ENCODE assay signal across 9 cellular contexts in the genomic region with DNA sequence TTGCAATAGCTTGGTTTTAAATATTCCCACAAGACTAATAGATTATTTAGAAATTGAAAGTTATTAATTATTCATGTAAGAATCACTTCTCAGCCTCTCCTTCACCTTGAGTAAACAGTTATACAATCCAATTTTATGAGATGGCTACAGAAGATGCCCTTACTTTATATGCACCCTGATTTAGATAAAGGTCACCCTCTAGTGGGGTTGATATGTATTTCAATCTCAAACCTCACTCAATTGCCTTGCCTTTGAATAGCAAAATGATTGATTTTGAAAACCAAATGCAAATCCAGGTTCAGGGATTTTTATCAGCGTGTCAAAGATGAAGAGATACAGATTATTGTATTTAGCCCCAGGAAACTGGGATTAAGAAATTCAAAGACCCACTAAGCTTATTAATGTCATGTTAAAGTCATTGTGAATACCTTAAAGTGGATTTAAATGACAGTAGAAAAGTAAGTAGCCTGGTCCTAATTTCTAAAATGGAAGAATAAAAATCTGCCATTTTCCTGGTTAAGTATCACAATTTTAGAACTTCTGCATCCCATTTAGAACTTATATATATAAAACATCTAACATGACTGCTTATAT.
A peak's percentile ranks its signal among the peaks of the same experiment; 100 is the strongest.
DNase-seq lines count a peak whose midpoint lies in the region; ATAC-seq and TF ChIP-seq lines count a peak whose summit lies in the region.
"Had no signal": no experiment of that assay in that cellular context is flagged by ENCODE, and none has a peak within 500 bp of the region (broad histone marks: within the 10 kb centered on the region; RNA-seq: fewer than 3 reads in every experiment).

No MANE protein-coding gene starts in this region.

- DNase-seq in CD4-positive, CD25-positive, alpha-beta regulatory T cell, result peak in 2 of 3 donors; percentile 9 to 32
- peak; percentile 80 for DNase-seq in NCI-H2171 treated with DMSO at 0.1 percent for 48 hours (lab: John Stamatoyannopoulos, UW)
- peak; percentile 42 for DNase-seq in mammary epithelial cell
- peak; percentile 60 for DNase-seq in left kidney (ENCODE audit: low read depth, low spot score)
- no peak for DNase-seq in omental fat pad (ENCODE audit: low spot score)
- no peak for DNase-seq in activated CD8-positive, alpha-beta memory T cell treated with anti-CD3 and anti-CD28 coated beads, Interleukin-2, amount 10 ng/mL, durations not matched to agents 7 days and 5 days

- no peak overlapping the region for H2AFZ ChIP-seq in mammary epithelial cell (ENCODE audit: low read depth, low read length)

- H3K4me2 ChIP-seq in mammary epithelial cell (ENCODE audit: insufficient read depth, low read depth, low read length), result no peak overlapping the region

- TF ChIP-seq CTCF in mammary epithelial cell (conservative IDR thresholded peaks at IDR 0.05 in 1 of 2, IDR thresholded peaks at IDR 0.05 in 1 of 2; ENCODE audit: extremely low read depth in 1 of 2, insufficient read depth in 1 of 2, low read depth in 1 of 2, low read length in 2 of 2) (peak; percentile 42 to 63), omental fat pad (IDR thresholded peaks at IDR 0.05) (no peak)

- H3K4me3 ChIP-seq in CD4-positive, CD25-positive, alpha-beta regulatory T cell (ENCODE audit: low read depth, low read length), result no peak overlapping the region
- H3K4me3 ChIP-seq in mammary epithelial cell (replicated peaks in 1 of 3; ENCODE audit: insufficient read depth in 1 of 3, low read depth in 2 of 3, low read length in 3 of 3), result no peak overlapping the region

- no peaks in the 10 kb centered on the region for H3K27me3 ChIP-seq in CD4-positive, CD25-positive, alpha-beta regulatory T cell (ENCODE audit: control insufficient read depth, insufficient read depth, low read length)
- H3K27me3 ChIP-seq in mammary epithelial cell (ENCODE audit: insufficient read depth, low read length), result peaks cover 4% of the 10 kb centered on the region

- no TSS peak for BruUV-seq in mammary epithelial cell (replicated peaks; lab: Mats Ljungman, UMichigan)

- H3K27ac ChIP-seq in CD4-positive, CD25-positive, alpha-beta regulatory T cell (ENCODE audit: insufficient read depth, low read length, poor library complexity, severe bottlenecking), result no peak overlapping the region
- H3K27ac ChIP-seq in mammary epithelial cell (ENCODE audit: insufficient read depth, low read depth, low read length), result no peak overlapping the region

- dilution Hi-C loops in mammary epithelial cell (cut with HindIII; ENCODE audit: low sequenced_read_pairs), result no loop called here

- no peaks in the 10 kb centered on the region for H3K27me3 Mint-ChIP-seq in CD4-positive, CD25-positive, alpha-beta regulatory T cell
- peaks cover 16% of the 10 kb centered on the region for H3K27me3 Mint-ChIP-seq in activated CD8-positive, alpha-beta memory T cell treated with anti-CD3 and anti-CD28 coated beads, Interleukin-2, amount 10 ng/mL, durations not matched to agents 7 days and 5 days

- H3K9me3 ChIP-seq in CD4-positive, CD25-positive, alpha-beta regulatory T cell (ENCODE audit: control insufficient read depth in 2 of 2, low read length in 2 of 2), result no peaks in the 10 kb centered on the region
- no peaks in the 10 kb centered on the region for H3K9me3 ChIP-seq in mammary epithelial cell (replicated peaks; ENCODE audit: insufficient read depth, low read length)

- H3K4me3 Mint-ChIP-seq in CD4-positive, CD25-positive, alpha-beta regulatory T cell, result no peak overlapping the region
- H3K4me3 Mint-ChIP-seq in activated CD8-positive, alpha-beta memory T cell treated with anti-CD3 and anti-CD28 coated beads, Interleukin-2, amount 10 ng/mL, durations not matched to agents 7 days and 5 days, result no peak overlapping the region
- H3K4me3 Mint-ChIP-seq: IgD-negative memory B cell had no signal

- no peaks in the 10 kb centered on the region for H3K36me3 ChIP-seq in CD4-positive, CD25-positive, alpha-beta regulatory T cell (ENCODE audit: control insufficient read depth, insufficient read depth, low read length)
- H3K36me3 ChIP-seq in mammary epithelial cell (ENCODE audit: insufficient read depth, low read length), result no peaks in the 10 kb centered on the region

- H3K79me2 ChIP-seq in mammary epithelial cell (ENCODE audit: insufficient read depth, low read length), result no peaks in the 10 kb centered on the region

- intact Hi-C loops in mammary epithelial cell (cut with micrococcal nuclease), result loop anchor here (1.0 kb wide), 2 partner anchors 243 to 613 kb away; no protein-coding TSS in a partner anchor

- H3K36me3 Mint-ChIP-seq in CD4-positive, CD25-positive, alpha-beta regulatory T cell, result no peaks in the 10 kb centered on the region
- H3K36me3 Mint-ChIP-seq in activated CD8-positive, alpha-beta memory T cell treated with anti-CD3 and anti-CD28 coated beads, Interleukin-2, amount 10 ng/mL, durations not matched to agents 7 days and 5 days, result no peaks in the 10 kb centered on the region
- H3K36me3 Mint-ChIP-seq: IgD-negative memory B cell had no signal

- no peak overlapping the region for H3K27ac Mint-ChIP-seq in CD4-positive, CD25-positive, alpha-beta regulatory T cell
- H3K27ac Mint-ChIP-seq in activated CD8-positive, alpha-beta memory T cell treated with anti-CD3 and anti-CD28 coated beads, Interleukin-2, amount 10 ng/mL, durations not matched to agents 7 days and 5 days, result no peak overlapping the region
- H3K27ac Mint-ChIP-seq: IgD-negative memory B cell had no signal

- H3K9ac ChIP-seq in mammary epithelial cell (ENCODE audit: insufficient read depth, low read length), result no peak overlapping the region

- no peaks in the 10 kb centered on the region for H4K20me1 ChIP-seq in mammary epithelial cell (ENCODE audit: insufficient read depth, low read length)

- peaks cover 0 to 3% (median 0%) of the 10 kb centered on the region in 7 donors for H3K9me3 Mint-ChIP-seq in CD4-positive, CD25-positive, alpha-beta regulatory T cell
- H3K9me3 Mint-ChIP-seq in activated CD8-positive, alpha-beta memory T cell treated with anti-CD3 and anti-CD28 coated beads, Interleukin-2, amount 10 ng/mL, durations not matched to agents 7 days and 5 days (ENCODE audit: low read depth), result no peaks in the 10 kb centered on the region
- H3K9me3 Mint-ChIP-seq: IgD-negative memory B cell had no signal

- WGBS in mammary epithelial cell (ENCODE audit: low coverage, missing lambda C conversion rate), result 6% methylated on average over 1 of the region's 1 CpG

- no peaks in the 10 kb centered on the region for H3K4me1 ChIP-seq in CD4-positive, CD25-positive, alpha-beta regulatory T cell (ENCODE audit: control insufficient read depth, insufficient read depth, low read length, poor library complexity, severe bottlenecking)
- no peaks in the 10 kb centered on the region for H3K4me1 ChIP-seq in mammary epithelial cell (ENCODE audit: insufficient read depth, low read length)

- in situ Hi-C loops in mammary epithelial cell (cut with MboI; ENCODE audit: low sequenced_read_pairs in 2 of 2), result loop anchor here (10.0 to 25.0 kb wide), 3 partner anchors 243 to 620 kb away; no protein-coding TSS in a partner anchor

- ATAC-seq in CD4-positive, CD25-positive, alpha-beta regulatory T cell (ENCODE audit: low read depth in 2 of 2), result no peak
- ATAC-seq in GM18909 (IDR thresholded peaks at IDR 0.05; ENCODE audit: poor library complexity, unreplicated experiment), result peak; percentile 91
- peak; percentile 95 for ATAC-seq in HG03135 (IDR thresholded peaks at IDR 0.05; ENCODE audit: unreplicated experiment)
- ATAC-seq in omental fat pad (ENCODE audit: low FRiP score), result no peak
- no peak for ATAC-seq in activated CD8-positive, alpha-beta memory T cell treated with anti-CD3 and anti-CD28 coated beads, Interleukin-2, amount 10 ng/mL, durations not matched to agents 7 days and 5 days

- CTCF ChIA-PET in mammary epithelial cell (lab: Charles Lee; ENCODE audit: low non-redundant PET), result no interaction called here
- CTCF ChIA-PET in activated CD8-positive, alpha-beta memory T cell treated with anti-CD3 and anti-CD28 coated beads, Interleukin-2, amount 10 ng/mL, durations not matched to agents 7 days and 5 days (lab: Charles Lee), result interaction anchor here (1.1 to 1.3 kb wide), 2 partner anchors 117 to 243 kb away, joined by 3 to 5 read pairs; no protein-coding TSS in a partner anchor

- no peaks in the 10 kb centered on the region for H3K4me1 Mint-ChIP-seq in CD4-positive, CD25-positive, alpha-beta regulatory T cell
- H3K4me1 Mint-ChIP-seq in activated CD8-positive, alpha-beta memory T cell treated with anti-CD3 and anti-CD28 coated beads, Interleukin-2, amount 10 ng/mL, durations not matched to agents 7 days and 5 days, result no peaks in the 10 kb centered on the region
- H3K4me1 Mint-ChIP-seq: IgD-negative memory B cell had no signal

Comparison
In these comparisons a context has a peak if more than half of its experiments do, and no peak if none do; other contexts are left out.
1. ATAC-seq: peak in GM18909 (single experiment) and HG03135 (single experiment); none in CD4-positive, CD25-positive, alpha-beta regulatory T cell (0 of 2), omental fat pad (single experiment) and activated CD8-positive, alpha-beta memory T cell treated with anti-CD3 and anti-CD28 coated beads, Interleukin-2, amount 10 ng/mL, durations not matched to agents 7 days and 5 days (single experiment).
2. DNase-seq: peak in CD4-positive, CD25-positive, alpha-beta regulatory T cell (2 of 3), NCI-H2171 treated with DMSO at 0.1 percent for 48 hours (single experiment), mammary epithelial cell (single experiment) and left kidney (single experiment); none in omental fat pad (single experiment) and activated CD8-positive, alpha-beta memory T cell treated with anti-CD3 and anti-CD28 coated beads, Interleukin-2, amount 10 ng/mL, durations not matched to agents 7 days and 5 days (single experiment).
3. CTCF ChIP-seq: peak in mammary epithelial cell (2 of 2); none in omental fat pad (0 of 3).